Comparison of ENCODE assay signal across 9 cellular contexts in the genomic region with DNA sequence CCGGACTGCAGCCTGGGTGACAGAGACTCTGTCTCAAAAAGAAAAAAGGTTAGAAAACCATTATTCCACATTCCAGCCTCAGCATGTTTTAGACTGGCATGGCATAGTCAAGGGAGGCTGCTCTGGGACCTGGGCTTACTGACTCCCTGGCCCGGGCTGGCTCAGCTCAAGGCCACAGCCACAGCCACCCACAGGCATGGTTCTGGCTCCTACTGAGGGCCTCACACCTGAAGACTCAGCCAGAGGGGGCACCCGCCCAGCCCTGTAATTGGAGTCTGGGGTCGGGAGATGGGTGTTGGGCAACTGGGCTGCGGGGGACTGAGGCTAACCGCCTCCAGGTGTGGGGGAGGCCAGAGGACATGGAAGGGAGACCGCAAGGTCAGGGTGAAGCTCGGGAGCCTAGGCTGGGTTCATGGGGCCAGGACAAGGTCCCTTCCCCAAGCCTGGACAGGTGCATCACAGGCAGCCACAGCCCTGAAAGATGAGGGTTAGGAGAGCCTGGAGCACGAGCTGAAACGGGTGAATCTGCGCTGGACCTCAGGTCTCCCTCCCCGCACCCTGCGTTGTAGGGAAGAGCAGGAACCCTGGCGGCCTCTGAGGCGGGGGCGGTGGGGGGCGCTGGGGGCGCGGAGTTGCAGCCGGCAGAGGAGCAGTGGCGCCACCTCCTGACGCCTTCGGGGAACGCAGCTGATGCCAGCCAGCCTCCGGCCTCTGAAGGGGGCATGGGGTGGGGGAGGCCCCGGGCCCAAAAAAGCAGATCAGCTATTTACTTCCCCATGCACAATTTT.
A peak's percentile ranks its signal among the peaks of the same experiment; 100 is the strongest.
DNase-seq lines count a peak whose midpoint lies in the region; ATAC-seq, FAIRE-seq and TF ChIP-seq lines count a peak whose summit lies in the region.
"Had no signal": no experiment of that assay in that cellular context is flagged by ENCODE, and none has a peak within 500 bp of the region (broad histone marks: within the 10 kb centered on the region; RNA-seq: fewer than 3 reads in every experiment).

No MANE protein-coding gene starts in this region.

- H3K36me3 ChIP-seq in cardiac muscle cell = no peaks in the 10 kb centered on the region
- no peaks in the 10 kb centered on the region for H3K36me3 ChIP-seq in upper lobe of left lung
- H3K36me3 ChIP-seq: brain microvascular endothelial cell had no signal

- no peak for TF ChIP-seq POLR2A in upper lobe of left lung (IDR thresholded peaks at IDR 0.05)
- no peak for TF ChIP-seq POLR2A in GM12892 (IDR thresholded peaks at IDR 0.05; ENCODE audit: low read depth, low read length)

- H3K27me3 ChIP-seq in cardiac muscle cell (no peaks in the 10 kb centered on the region), foreskin keratinocyte (no peaks in the 10 kb centered on the region), upper lobe of left lung (no peaks in the 10 kb centered on the region)
- H3K27me3 ChIP-seq: brain microvascular endothelial cell had no signal

- H3K27ac ChIP-seq in cardiac muscle cell (no peak overlapping the region), foreskin keratinocyte (no peak overlapping the region), upper lobe of left lung (peak overlapping the region in 3 of 4 donors; percentile 61 to 85 (median 72))
- H3K27ac ChIP-seq: brain microvascular endothelial cell had no signal

- H3K4me1 ChIP-seq in cardiac muscle cell (ENCODE audit: low read depth) = no peaks in the 10 kb centered on the region
- H3K4me1 ChIP-seq in foreskin keratinocyte = no peaks in the 10 kb centered on the region
- peaks cover 0 to 20% (median 9%) of the 10 kb centered on the region in 4 donors for H3K4me1 ChIP-seq in upper lobe of left lung

- intact Hi-C loops in Right ventricle myocardium inferior (cut with DNase I) = no loop called here

- DNase-seq in cardiac muscle cell (ENCODE audit: low read depth in 1 of 2, low spot score in 1 of 2) (peak in 1 of 2 donors; percentile 8), Right ventricle myocardium inferior (ENCODE audit: missing footprints) (no peak), NCI-H69 (lab: John Stamatoyannopoulos, UW) (peak; percentile 0), foreskin keratinocyte (no peak), upper lobe of left lung (peak; percentile 23 to 87), GM12892 (ENCODE audit: insufficient read length) (no peak)
- DNase-seq: brain microvascular endothelial cell had no signal

- H3K4me3 ChIP-seq in cardiac muscle cell (no peak overlapping the region), upper lobe of left lung (no peak overlapping the region)

- no peak for TF ChIP-seq EP300 in upper lobe of left lung (IDR thresholded peaks at IDR 0.05)

- TF ChIP-seq CTCF in cardiac muscle cell (IDR thresholded peaks at IDR 0.05; ENCODE audit: low read depth, low read length) (peak; percentile 54), foreskin keratinocyte (conservative IDR thresholded peaks at IDR 0.05) (peak; percentile 12), upper lobe of left lung (IDR thresholded peaks at IDR 0.05) (peak in 4 of 6 experiments; percentile 23 to 50 (median 30))

- ATAC-seq in Right ventricle myocardium inferior = no peak
- ATAC-seq in foreskin keratinocyte = no peak
- ATAC-seq in upper lobe of left lung (ENCODE audit: low FRiP score in 2 of 2) = peak; percentile 5 to 46
- no peak for ATAC-seq in HG02610 (IDR thresholded peaks at IDR 0.05; ENCODE audit: unreplicated experiment)
- no peak for ATAC-seq in HG03457 (IDR thresholded peaks at IDR 0.05; ENCODE audit: unreplicated experiment)

- H3K9me3 ChIP-seq in cardiac muscle cell (ENCODE audit: low read depth) (no peaks in the 10 kb centered on the region), upper lobe of left lung (peaks cover 0 to 8% (median 0%) of the 10 kb centered on the region in 4 donors)

- 40 to 46% methylated on average over 3 to 22 of the region's 26 CpGs for WGBS in upper lobe of left lung, 2 donors

- no peak for FAIRE-seq in GM12892 (lab: Jason Lieb, UNC)

Comparison
In these comparisons a context has a peak if more than half of its experiments do, and no peak if none do; other contexts are left out.
1. DNase-seq: peak in NCI-H69 (single experiment) and upper lobe of left lung (2 of 2); none in Right ventricle myocardium inferior (single experiment), foreskin keratinocyte (0 of 2) and GM12892 (single experiment).
2. H3K27ac ChIP-seq: peak in upper lobe of left lung (3 of 4); none in cardiac muscle cell (single experiment) and foreskin keratinocyte (single experiment).
3. ATAC-seq: peak in upper lobe of left lung (2 of 2); none in Right ventricle myocardium inferior (single experiment), foreskin keratinocyte (single experiment), HG02610 (single experiment) and HG03457 (single experiment).
4. Peak in every context shown above with its lines, with median percentiles within 50 percentile points of each other: CTCF ChIP-seq.